ENCODE assay signal across 8 cellular contexts in the genomic region with DNA sequence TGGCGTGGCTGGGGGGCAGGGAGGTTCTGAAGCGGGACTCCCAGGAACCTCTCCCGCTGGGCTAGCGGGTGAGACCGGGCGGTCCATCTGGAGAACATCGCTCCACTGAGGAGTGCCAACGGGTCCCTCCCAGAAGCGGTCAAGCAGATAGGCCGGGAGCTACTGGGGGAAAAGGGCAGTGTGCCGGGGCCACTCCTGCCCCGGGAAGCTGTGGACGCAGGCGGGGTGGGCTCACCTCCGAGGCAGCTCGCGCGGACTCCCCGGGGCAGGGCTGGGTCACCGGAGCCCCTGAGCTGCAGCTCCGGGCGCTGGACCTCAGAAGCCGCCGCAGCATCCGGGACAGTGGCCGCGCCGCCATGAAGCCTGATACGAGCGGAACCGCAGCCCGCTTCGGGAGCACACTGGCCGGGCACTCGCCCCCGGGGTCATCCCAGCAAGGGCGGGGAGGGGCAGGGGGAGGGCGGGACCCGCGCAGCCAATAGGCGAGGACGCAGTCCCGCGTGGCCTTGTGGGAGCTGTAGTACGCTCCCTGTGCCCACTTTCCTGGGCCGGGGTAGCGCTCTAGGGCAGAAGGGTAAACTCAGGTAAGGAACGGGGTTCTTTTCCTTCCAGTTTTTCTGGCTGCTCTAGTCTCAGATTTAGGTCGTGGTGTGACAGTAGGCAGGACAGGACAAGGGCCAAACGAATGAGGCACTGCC. TPM values are rescaled to one million over a fixed set of nuclear protein-coding genes. Genes with fewer than 3 reads are reported as not detected.
A peak's percentile ranks its signal among the peaks of the same experiment; 100 is the strongest.
DNase-seq lines count a peak whose midpoint lies in the region; ATAC-seq lines count a peak whose summit lies in the region.

A gene (minus strand): TSS at position 403 of the 698 bp plus-strand sequence. CDS start 45 bp downstream, at position 358.

- H3K9me3 ChIP-seq in mononuclear cell (ENCODE audit: low read depth, low read length) = no peaks in the 10 kb centered on the region

- no peak for ATAC-seq in HG02981 (IDR thresholded peaks at IDR 0.05; ENCODE audit: unreplicated experiment)

- peak within 1 kb of the TSS; percentile 18 for H3K4me3 ChIP-seq in mononuclear cell (ENCODE audit: low read length)

- H3K27me3 ChIP-seq in mononuclear cell (ENCODE audit: insufficient read depth, low read length) = peaks cover 22% of the 10 kb centered on the region

- DNase-seq in EL (peak; percentile 78), NCI-H2196 (lab: John Stamatoyannopoulos, UW; ENCODE audit: unreplicated experiment) (peak; percentile 70), fibroblast of gingiva (ENCODE audit: low read depth) (peak; percentile 80), Kasumi-1 (lab: John Stamatoyannopoulos, UW) (no peak)
- peak; percentile 57 to 70 for DNase-seq in activated T-cell treated with anti-CD3 and anti-CD28 coated beads, Interleukin-2, amount 50 U/mL, for 48 hours
- peak; percentile 37 for DNase-seq in stimulated activated CD8-positive, alpha-beta memory T cell treated with anti-CD3 and anti-CD28 coated beads, Interleukin-4, amount 100 ng/mL, for 24 hours (ENCODE audit: low read depth)

- H3K4me1 ChIP-seq in mononuclear cell (ENCODE audit: insufficient read depth, low read length) = no peaks in the 10 kb centered on the region

RNA-seq across cellular contexts. Expression of the gene that starts here (rescaled TPM):
- total RNA-seq in mononuclear cell = 0.63 TPM

Comparison
In these comparisons a context has a peak if more than half of its experiments do, and no peak if none do; other contexts are left out.
1. DNase-seq: peak in EL (single experiment), NCI-H2196 (single experiment), activated T-cell treated with anti-CD3 and anti-CD28 coated beads, Interleukin-2, amount 50 U/mL, for 48 hours (2 of 2), fibroblast of gingiva (single experiment) and stimulated activated CD8-positive, alpha-beta memory T cell treated with anti-CD3 and anti-CD28 coated beads, Interleukin-4, amount 100 ng/mL, for 24 hours (single experiment); none in Kasumi-1 (0 of 2).